ENCODE assay signal across 27 cellular contexts in genomic region chr1:244283772-244284171, GRCh38.
"Had no signal": no experiment of that assay in that cellular context is flagged by ENCODE, and none has a peak within 500 bp of the region (broad histone marks: within the 10 kb centered on the region; RNA-seq: fewer than 3 reads in every experiment).

No MANE protein-coding gene starts in this region.

- H3K27me3 ChIP-seq: neural progenitor cell, ovary, right atrium auricular region, right lobe of liver, suprapubic skin, transverse colon, upper lobe of left lung, vagina had no signal

- H3K36me3 Mint-ChIP-seq: mesothelial cell of epicardium, neural progenitor cell had no signal

- H3K4me3 Mint-ChIP-seq: mesothelial cell of epicardium; natural killer cell; nephron progenitor cell; neural progenitor cell; stimulated activated naive CD8-positive, alpha-beta T cell treated with anti-CD3 and anti-CD28 coated beads, Interleukin-15, Interleukin-2, amounts not matched to agents 100 ng/mL and 50 ng/mL, for 24 hours had no signal

- H3K27ac Mint-ChIP-seq: mesothelial cell of epicardium; naive B cell; natural killer cell; neural progenitor cell; progenitor cell of endocrine pancreas; stimulated activated naive CD8-positive, alpha-beta T cell treated with anti-CD3 and anti-CD28 coated beads, Interleukin-15, Interleukin-2, amounts not matched to agents 100 ng/mL and 50 ng/mL, for 24 hours had no signal

- H3K36me3 ChIP-seq: left ventricle myocardium inferior, neural progenitor cell, ovary, right atrium auricular region, right lobe of liver, suprapubic skin, thoracic aorta, transverse colon, upper lobe of left lung, vagina had no signal

- H2AFZ ChIP-seq: neural progenitor cell had no signal

- H3K4me3 ChIP-seq: left ventricle myocardium inferior, lung, neural progenitor cell, ovary, right atrium auricular region, right lobe of liver, smooth muscle cell, suprapubic skin, thoracic aorta, transverse colon, upper lobe of left lung, vagina had no signal

- H3K4me1 ChIP-seq: left ventricle myocardium inferior, neural progenitor cell, right atrium auricular region, suprapubic skin, transverse colon, upper lobe of left lung, vagina had no signal

- ATAC-seq: left colon, natural killer cell, right lobe of liver had no signal

- H3K9ac ChIP-seq: neural progenitor cell had no signal

- H3K4me2 ChIP-seq: neural progenitor cell, smooth muscle cell had no signal

- DNase-seq: hippocampal formation; kidney; left colon; left ventricle myocardium inferior; mesendoderm; naive B cell; natural killer cell; nephron progenitor cell; ovary; right lobe of liver; stimulated activated CD4-positive, alpha-beta T cell treated with anti-CD3 and anti-CD28 coated beads, Interleukin-1b, Interleukin-23, amount 100 ng/mL, for 48 hours; stimulated activated CD4-positive, alpha-beta T cell treated with anti-CD3 and anti-CD28 coated beads, Interleukin-2, amount 100 ng/mL, for 48 hours; stimulated activated CD4-positive, alpha-beta T cell treated with anti-CD3 and anti-CD28 coated beads, Interleukin-4, amount 100 ng/mL, for 4 hours; stimulated activated CD8-positive, alpha-beta memory T cell treated with anti-CD3 and anti-CD28 coated beads, Interleukin-4, amount 100 ng/mL, for 48 hours; stimulated activated naive CD4-positive, alpha-beta T cell; transverse colon; upper lobe of left lung had no signal

- H3K27me3 Mint-ChIP-seq: progenitor cell of endocrine pancreas had no signal

- H3K4me1 Mint-ChIP-seq: mesothelial cell of epicardium, naive B cell, natural killer cell, neural progenitor cell had no signal

- H3K27ac ChIP-seq: left ventricle myocardium inferior, neural progenitor cell, ovary, right atrium auricular region, right lobe of liver, suprapubic skin, thoracic aorta, transverse colon, upper lobe of left lung, vagina had no signal

- H3K9me3 ChIP-seq: ovary, right lobe of liver, suprapubic skin, thoracic aorta, transverse colon, upper lobe of left lung, vagina had no signal
